In genomic region chr12:6965026-6965661, GRCh38 we compare ENCODE assay signal across 8 cellular contexts. TPM values are rescaled to one million over a fixed set of nuclear protein-coding genes. Genes with fewer than 3 reads are reported as not detected.
A peak's percentile ranks its signal among the peaks of the same experiment; 100 is the strongest.
DNase-seq lines count a peak whose midpoint lies in the region; ATAC-seq and TF ChIP-seq lines count a peak whose summit lies in the region.

No MANE protein-coding gene starts in this region.

- ATAC-seq in DND-41 (ENCODE audit: insufficient read depth, low read depth) = peak; percentile 89
- peak; percentile 40 for ATAC-seq in HG02642 (IDR thresholded peaks at IDR 0.05; ENCODE audit: poor library complexity, unreplicated experiment)
- peak; percentile 25 for ATAC-seq in WTC11
- no peak for ATAC-seq in HG02885 (IDR thresholded peaks at IDR 0.05; ENCODE audit: poor library complexity, unreplicated experiment)

- CTCF ChIA-PET in WTC11 (lab: Charles Lee) = interaction anchor here (0.5 to 9.7 kb wide), 24 partner anchors 9 to 276 kb away, joined by 3 to 296 read pairs (median 4); partner anchors contain the start of genes ATN1, C12orf57, CDCA3 and LPCAT3

- H3K79me2 ChIP-seq in DND-41 (ENCODE audit: insufficient read depth, low read length) = peaks cover 26% of the 10 kb centered on the region

- H3K9ac ChIP-seq in DND-41 (ENCODE audit: low read depth, low read length) = 0 out of 2 replicates have a peak overlapping the region, but pooled peaks have one; percentile 19

- peaks cover 46% of the 10 kb centered on the region for H3K36me3 Mint-ChIP-seq in WTC11

- H3K27me3 ChIP-seq in DND-41 (ENCODE audit: insufficient read depth, low read length, poor library complexity) = no peaks in the 10 kb centered on the region

- no peaks in the 10 kb centered on the region for H3K9me3 Mint-ChIP-seq in WTC11

- H3K27ac Mint-ChIP-seq in WTC11 = peak overlapping the region; percentile 95

- H3K4me3 ChIP-seq in DND-41 (ENCODE audit: low read depth in 1 of 2, low read length in 2 of 2) = no peak overlapping the region

- POLR2A ChIA-PET in WTC11 (lab: Charles Lee) = interaction anchor here (6.6 kb wide), 1 partner anchor 20 kb away, joined by 167 read pairs; the partner anchor contains the start of genes C12orf57 and RNU7-1

- peak overlapping the region; percentile 75 for H3K4me3 Mint-ChIP-seq in WTC11

- DNase-seq in DND-41 (peak; percentile 82), NCI-H2171 (lab: John Stamatoyannopoulos, UW) (peak; percentile 100), WTC11 (ENCODE audit: low spot score) (peak; percentile 85), caudate nucleus (lab: John Stamatoyannopoulos, UW) (peak in 57 of 61 donors; percentile 36 to 87 (median 61)), kidney glomerular epithelial cell (lab: John Stamatoyannopoulos, UW) (peak; percentile 21)
- peak; percentile 76 to 81 for DNase-seq in stimulated activated CD4-positive, alpha-beta T cell treated with anti-CD3 and anti-CD28 coated beads, Interleukin-1b, Interleukin-23, amount 100 ng/mL, for 1 hour (ENCODE audit: low read depth in 2 of 2)

- peak; percentile 91 for TF ChIP-seq CTCF in DND-41 (IDR thresholded peaks at IDR 0.05; ENCODE audit: borderline replicate concordance, extremely low read depth, low read length, poor library complexity, severe bottlenecking)
- TF ChIP-seq CTCF in WTC11 (IDR thresholded peaks at IDR 0.05) = peak; percentile 71

- H3K4me1 Mint-ChIP-seq in WTC11 = peaks cover 60% of the 10 kb centered on the region

- H3K27ac ChIP-seq in DND-41 (ENCODE audit: low read length) (peak overlapping the region; percentile 62), caudate nucleus (ENCODE audit: low read depth, low read length) (peak overlapping the region; percentile 42)

- H2AFZ ChIP-seq in DND-41 (ENCODE audit: low read depth, low read length) = no peak overlapping the region; the same call in 1 of the 2 replicates

- peaks cover 4% of the 10 kb centered on the region; the same call in 1 of the 2 replicates for H4K20me1 ChIP-seq in DND-41 (ENCODE audit: insufficient read depth, low read length)

- H3K4me2 ChIP-seq in DND-41 (ENCODE audit: insufficient read depth, low read length) = no peak overlapping the region

- peaks cover 55% of the 10 kb centered on the region for H3K36me3 ChIP-seq in DND-41 (ENCODE audit: insufficient read depth, low read length)

- no peaks in the 10 kb centered on the region for H3K9me3 ChIP-seq in DND-41 (ENCODE audit: insufficient read depth, low read length, severe bottlenecking)

- H3K4me1 ChIP-seq in DND-41 (ENCODE audit: insufficient read depth, low read length) = peaks cover 23% of the 10 kb centered on the region

- no peaks in the 10 kb centered on the region for H3K27me3 Mint-ChIP-seq in WTC11 (ENCODE audit: low read depth)

TF ChIP-seq in WTC11, 78 proteins besides CTCF, POLR2A, EP300 and RAD21 (continues in another document):
- TF ChIP-seq NFE2L1 (CRISPR knock-in tag; IDR thresholded peaks at IDR 0.05) = no peak
- TF ChIP-seq IRF2 (CRISPR knock-in tag; IDR thresholded peaks at IDR 0.05; ENCODE audit: borderline replicate concordance, low read depth) = no peak
- TF ChIP-seq ZNF281 (CRISPR knock-in tag; IDR thresholded peaks at IDR 0.05) = no peak
- no peak for TF ChIP-seq NR3C1 (CRISPR knock-in tag; conservative IDR thresholded peaks at IDR 0.05; ENCODE audit: low read depth)
- TF ChIP-seq ZNF219 (CRISPR knock-in tag; IDR thresholded peaks at IDR 0.05; ENCODE audit: borderline replicate concordance) = 0 out of 2 replicates have a peak, but pooled peaks have one; percentile 12
- TF ChIP-seq RORB (CRISPR knock-in tag; IDR thresholded peaks at IDR 0.05) = no peak
- no peak for TF ChIP-seq TEAD4 (CRISPR knock-in tag; IDR thresholded peaks at IDR 0.05)
- no peak for TF ChIP-seq CBFB (CRISPR knock-in tag; IDR thresholded peaks at IDR 0.05; ENCODE audit: low read depth)
- no peak for TF ChIP-seq FOXP1 (CRISPR knock-in tag; IDR thresholded peaks at IDR 0.05; ENCODE audit: borderline replicate concordance)
- TF ChIP-seq ZNF232 (CRISPR knock-in tag; IDR thresholded peaks at IDR 0.05) = no peak
- TF ChIP-seq IRF1 (CRISPR knock-in tag; IDR thresholded peaks at IDR 0.05) = no peak
- TF ChIP-seq MAX (CRISPR knock-in tag; IDR thresholded peaks at IDR 0.05) = peak; percentile 50; the same call in 1 of the 2 replicates
- no peak for TF ChIP-seq FOXP4 (CRISPR knock-in tag; IDR thresholded peaks at IDR 0.05)
- TF ChIP-seq ATF1 (CRISPR knock-in tag; IDR thresholded peaks at IDR 0.05) = no peak
- no peak for TF ChIP-seq OVOL2 (CRISPR knock-in tag; IDR thresholded peaks at IDR 0.05; ENCODE audit: borderline replicate concordance)
- TF ChIP-seq E2F1 (CRISPR knock-in tag; IDR thresholded peaks at IDR 0.05) = no peak
- TF ChIP-seq ERG (CRISPR knock-in tag; IDR thresholded peaks at IDR 0.05) = no peak

RNA-seq across cellular contexts. Expression of gene PHB2, which starts 5.3 kb away (rescaled TPM):
- total RNA-seq in WTC11 (2021) = 350 to 397 TPM (median 352 TPM) in 3 replicates

RNA-seq across cellular contexts. Expression of gene EMG1, which starts 5.6 kb away (rescaled TPM):
- total RNA-seq in WTC11 (2021) = 59.3 to 78.6 TPM (median 59.8 TPM) in 3 replicates

RNA-seq across cellular contexts. Expression of gene PTPN6, which starts 14.0 kb away (rescaled TPM):
- total RNA-seq in WTC11 (2021) = 27.1 to 34.7 TPM (median 34.5 TPM) in 3 replicates

RNA-seq across cellular contexts. Expression of gene C12orf57, which starts 21.3 kb away (rescaled TPM):
- 158 to 181 TPM (median 172 TPM) in 3 replicates for total RNA-seq in WTC11 (2021)

RNA-seq across cellular contexts. Expression of gene RNU7-1, which starts 21.5 kb away (rescaled TPM):
- not detected in 3 replicates for total RNA-seq in WTC11 (2021)

Comparison
In these comparisons a context has a peak if more than half of its experiments do, and no peak if none do; other contexts are left out.
1. DNase-seq: peak in every context shown above with its lines; median percentile 100 in NCI-H2171; 85 in WTC11; 82 in DND-41; 78 in stimulated activated CD4-positive, alpha-beta T cell treated with anti-CD3 and anti-CD28 coated beads, Interleukin-1b, Interleukin-23, amount 100 ng/mL, for 1 hour; 61 in caudate nucleus; 21 in kidney glomerular epithelial cell.